1 cellular context compared by ENCODE assay signal in the genomic region with DNA sequence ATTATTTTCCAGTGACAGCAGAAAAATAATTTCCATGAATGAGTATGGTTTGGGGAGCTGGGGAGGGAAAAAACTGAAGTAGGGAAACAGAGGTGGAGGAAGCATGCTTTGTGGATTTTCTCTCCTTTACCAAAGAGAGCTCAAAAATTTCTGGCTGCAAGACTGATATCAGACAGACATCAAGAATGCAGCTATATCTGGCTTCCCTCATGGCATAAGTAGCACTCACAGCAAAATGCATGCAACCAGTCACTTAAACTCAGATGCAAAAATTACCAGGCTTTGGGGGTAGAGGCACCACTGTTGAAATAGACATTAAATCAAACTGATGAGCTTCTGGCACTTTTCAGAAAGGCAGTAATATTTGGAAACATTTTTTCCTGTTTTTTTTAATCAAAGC.
TF ChIP-seq lines count a peak whose summit lies in the region.

No MANE protein-coding gene starts in this region.

TF ChIP-seq in SK-N-SH treated with all-trans-retinoic acid at 6 μM for 48 hours, 23 proteins besides CTCF, POLR2A, EP300 and RAD21 (continued from another document):
- TF ChIP-seq, protein P1, sequence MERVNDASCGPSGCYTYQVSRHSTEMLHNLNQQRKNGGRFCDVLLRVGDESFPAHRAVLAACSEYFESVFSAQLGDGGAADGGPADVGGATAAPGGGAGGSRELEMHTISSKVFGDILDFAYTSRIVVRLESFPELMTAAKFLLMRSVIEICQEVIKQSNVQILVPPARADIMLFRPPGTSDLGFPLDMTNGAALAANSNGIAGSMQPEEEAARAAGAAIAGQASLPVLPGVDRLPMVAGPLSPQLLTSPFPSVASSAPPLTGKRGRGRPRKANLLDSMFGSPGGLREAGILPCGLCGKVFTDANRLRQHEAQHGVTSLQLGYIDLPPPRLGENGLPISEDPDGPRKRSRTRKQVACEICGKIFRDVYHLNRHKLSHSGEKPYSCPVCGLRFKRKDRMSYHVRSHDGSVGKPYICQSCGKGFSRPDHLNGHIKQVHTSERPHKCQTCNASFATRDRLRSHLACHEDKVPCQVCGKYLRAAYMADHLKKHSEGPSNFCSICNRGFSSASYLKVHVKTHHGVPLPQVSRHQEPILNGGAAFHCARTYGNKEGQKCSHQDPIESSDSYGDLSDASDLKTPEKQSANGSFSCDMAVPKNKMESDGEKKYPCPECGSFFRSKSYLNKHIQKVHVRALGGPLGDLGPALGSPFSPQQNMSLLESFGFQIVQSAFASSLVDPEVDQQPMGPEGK (CRISPR knock-in tag; IDR thresholded peaks at IDR 0.05; ENCODE audit: borderline replicate concordance), result no peak
- TF ChIP-seq OSR1 (CRISPR knock-in tag; IDR thresholded peaks at IDR 0.05), result no peak
- TF ChIP-seq BACH2 (CRISPR knock-in tag; IDR thresholded peaks at IDR 0.05; ENCODE audit: borderline replicate concordance), result no peak
- TF ChIP-seq, protein P2, sequence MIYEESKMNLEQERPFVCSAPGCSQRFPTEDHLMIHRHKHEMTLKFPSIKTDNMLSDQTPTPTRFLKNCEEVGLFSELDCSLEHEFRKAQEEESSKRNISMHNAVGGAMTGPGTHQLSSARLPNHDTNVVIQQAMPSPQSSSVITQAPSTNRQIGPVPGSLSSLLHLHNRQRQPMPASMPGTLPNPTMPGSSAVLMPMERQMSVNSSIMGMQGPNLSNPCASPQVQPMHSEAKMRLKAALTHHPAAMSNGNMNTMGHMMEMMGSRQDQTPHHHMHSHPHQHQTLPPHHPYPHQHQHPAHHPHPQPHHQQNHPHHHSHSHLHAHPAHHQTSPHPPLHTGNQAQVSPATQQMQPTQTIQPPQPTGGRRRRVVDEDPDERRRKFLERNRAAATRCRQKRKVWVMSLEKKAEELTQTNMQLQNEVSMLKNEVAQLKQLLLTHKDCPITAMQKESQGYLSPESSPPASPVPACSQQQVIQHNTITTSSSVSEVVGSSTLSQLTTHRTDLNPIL (CRISPR knock-in tag; IDR thresholded peaks at IDR 0.05; ENCODE audit: low read depth), result no peak
- TF ChIP-seq ZNF8 (CRISPR knock-in tag; IDR thresholded peaks at IDR 0.05), result no peak
- TF ChIP-seq ZFP3 (CRISPR knock-in tag; IDR thresholded peaks at IDR 0.05), result no peak
- TF ChIP-seq PPARA (CRISPR knock-in tag; IDR thresholded peaks at IDR 0.05; ENCODE audit: borderline replicate concordance), result no peak
- no peak for TF ChIP-seq ZNF565 (CRISPR knock-in tag; conservative IDR thresholded peaks at IDR 0.05; ENCODE audit: low read depth)
- TF ChIP-seq ARNTL (CRISPR knock-in tag; IDR thresholded peaks at IDR 0.05; ENCODE audit: borderline replicate concordance, low read depth), result no peak
- TF ChIP-seq, protein P3, sequence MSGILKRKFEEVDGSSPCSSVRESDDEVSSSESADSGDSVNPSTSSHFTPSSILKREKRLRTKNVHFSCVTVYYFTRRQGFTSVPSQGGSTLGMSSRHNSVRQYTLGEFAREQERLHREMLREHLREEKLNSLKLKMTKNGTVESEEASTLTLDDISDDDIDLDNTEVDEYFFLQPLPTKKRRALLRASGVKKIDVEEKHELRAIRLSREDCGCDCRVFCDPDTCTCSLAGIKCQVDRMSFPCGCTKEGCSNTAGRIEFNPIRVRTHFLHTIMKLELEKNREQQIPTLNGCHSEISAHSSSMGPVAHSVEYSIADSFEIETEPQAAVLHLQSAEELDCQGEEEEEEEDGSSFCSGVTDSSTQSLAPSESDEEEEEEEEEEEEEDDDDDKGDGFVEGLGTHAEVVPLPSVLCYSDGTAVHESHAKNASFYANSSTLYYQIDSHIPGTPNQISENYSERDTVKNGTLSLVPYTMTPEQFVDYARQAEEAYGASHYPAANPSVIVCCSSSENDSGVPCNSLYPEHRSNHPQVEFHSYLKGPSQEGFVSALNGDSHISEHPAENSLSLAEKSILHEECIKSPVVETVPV (CRISPR knock-in tag; IDR thresholded peaks at IDR 0.05), result no peak
- TF ChIP-seq SNAI2 (CRISPR knock-in tag; IDR thresholded peaks at IDR 0.05), result no peak
- no peak for TF ChIP-seq TCF4 (CRISPR knock-in tag; IDR thresholded peaks at IDR 0.05; ENCODE audit: borderline replicate concordance)
